In genomic region chr7:50379082-50379481, GRCh38 we compare ENCODE assay signal across 12 cellular contexts.
DNase-seq lines count a peak whose midpoint lies in the region; ATAC-seq, FAIRE-seq and TF ChIP-seq lines count a peak whose summit lies in the region.
"Had no signal": no experiment of that assay in that cellular context is flagged by ENCODE, and none has a peak within 500 bp of the region (broad histone marks: within the 10 kb centered on the region; RNA-seq: fewer than 3 reads in every experiment).

No MANE protein-coding gene starts in this region.

- H3K27ac ChIP-seq in keratinocyte (ENCODE audit: control insufficient read depth, insufficient read depth, low read length): peak overlapping the region; percentile 36
- no peak overlapping the region for H3K27ac ChIP-seq in gastroesophageal sphincter
- H3K27ac ChIP-seq in psoas muscle: no peak overlapping the region

- ATAC-seq in HG02970 (IDR thresholded peaks at IDR 0.05; ENCODE audit: low FRiP score, unreplicated experiment): no peak
- ATAC-seq in gastroesophageal sphincter: no peak
- no peak for ATAC-seq in psoas muscle

- no peaks in the 10 kb centered on the region for H3K27me3 Mint-ChIP-seq in IgD-negative memory B cell
- no peaks in the 10 kb centered on the region for H3K27me3 Mint-ChIP-seq in activated T-helper 1 cell treated with anti-CD3 and anti-CD28 coated beads, Interleukin-12 subunit alpha, Interleukin-12 subunit beta, Interleukin-2, Interleukin-4 antibody, amounts not matched to agents 30 ng/mL and 10 ng/mL and 1 ng/mL, durations not matched to agents 14 hours and 24 hours and 36 hours (ENCODE audit: insufficient read depth)

- H3K4me2 ChIP-seq in keratinocyte (ENCODE audit: control insufficient read depth, extremely low read depth, insufficient read depth, low read depth, low read length): peak overlapping the region; percentile 78

- TF ChIP-seq CTCF in keratinocyte (optimal IDR thresholded peaks at IDR 0.05 in 1 of 3, IDR thresholded peaks at IDR 0.05 in 1 of 3, conservative IDR thresholded peaks at IDR 0.05 in 1 of 3; ENCODE audit: extremely low read depth in 1 of 3, insufficient read depth in 2 of 3, low read length in 3 of 3) (no peak), gastroesophageal sphincter (IDR thresholded peaks at IDR 0.05) (no peak), psoas muscle (IDR thresholded peaks at IDR 0.05) (no peak)

- peak overlapping the region; percentile 93 for H2AFZ ChIP-seq in keratinocyte (ENCODE audit: control insufficient read depth, low read length)

- dilution Hi-C loops in keratinocyte (cut with MboI; ENCODE audit: extremely low pct_ligation_motif_present, low sequenced_read_pairs): no loop called here

- H4K20me1 ChIP-seq in keratinocyte (ENCODE audit: control insufficient read depth, extremely low read depth, insufficient read depth, low read length): no peaks in the 10 kb centered on the region

- intact Hi-C loops in activated T-helper 1 cell treated with anti-CD3 and anti-CD28 coated beads, Interleukin-12 subunit alpha, Interleukin-12 subunit beta, Interleukin-2, Interleukin-4 antibody, amounts not matched to agents 30 ng/mL and 10 ng/mL and 1 ng/mL, durations not matched to agents 14 hours and 24 hours and 36 hours (cut with micrococcal nuclease): no loop called here
- intact Hi-C loops in psoas muscle (cut with DNase I): no loop called here

- no peaks in the 10 kb centered on the region for H3K9me3 ChIP-seq in keratinocyte (ENCODE audit: control insufficient read depth, low read depth, low read length)
- H3K9me3 ChIP-seq in gastroesophageal sphincter: no peaks in the 10 kb centered on the region
- no peaks in the 10 kb centered on the region for H3K9me3 ChIP-seq in psoas muscle

- peak overlapping the region in 3 of 4 donors; percentile 16 to 80 (median 19) for H3K4me3 Mint-ChIP-seq in IgD-negative memory B cell
- H3K4me3 Mint-ChIP-seq in activated T-helper 1 cell treated with anti-CD3 and anti-CD28 coated beads, Interleukin-12 subunit alpha, Interleukin-12 subunit beta, Interleukin-2, Interleukin-4 antibody, amounts not matched to agents 30 ng/mL and 10 ng/mL and 1 ng/mL, durations not matched to agents 14 hours and 24 hours and 36 hours: no peak overlapping the region

- no peaks in the 10 kb centered on the region for H3K9me1 ChIP-seq in keratinocyte (ENCODE audit: control insufficient read depth, extremely low read depth, insufficient read depth, low read length)

- DNase-seq in COR-L47 (lab: John Stamatoyannopoulos, UW) (peak; percentile 69), keratinocyte (ENCODE audit: low read depth, low spot score) (peak; percentile 76), H54 (ENCODE audit: insufficient read length, low spot score) (no peak), psoas muscle (no peak)
- DNase-seq in activated T-helper 1 cell treated with anti-CD3 and anti-CD28 coated beads, Interleukin-12 subunit alpha, Interleukin-12 subunit beta, Interleukin-2, Interleukin-4 antibody, amounts not matched to agents 30 ng/mL and 10 ng/mL and 1 ng/mL, durations not matched to agents 14 hours and 24 hours and 36 hours (ENCODE audit: low spot score): no peak
- DNase-seq: activated CD4-positive, alpha-beta T cell treated with anti-CD3 and anti-CD28 coated beads for 4 hours; cerebellar nuclear complex; NCI-H526 had no signal

- peaks cover 3% of the 10 kb centered on the region for H3K36me3 Mint-ChIP-seq in IgD-negative memory B cell
- peaks cover 87% of the 10 kb centered on the region for H3K36me3 Mint-ChIP-seq in activated T-helper 1 cell treated with anti-CD3 and anti-CD28 coated beads, Interleukin-12 subunit alpha, Interleukin-12 subunit beta, Interleukin-2, Interleukin-4 antibody, amounts not matched to agents 30 ng/mL and 10 ng/mL and 1 ng/mL, durations not matched to agents 14 hours and 24 hours and 36 hours (ENCODE audit: low read depth)

- WGBS in gastroesophageal sphincter (ENCODE audit: low coverage in 1 of 2), 2 donors: 49 to 90% methylated on average over 3 to 9 of the region's 10 CpGs
- 44 to 46% (median 45%) methylated on average over 10 of the region's 10 CpGs for WGBS in psoas muscle, 3 donors

- H3K9ac ChIP-seq in keratinocyte (ENCODE audit: control insufficient read depth, extremely low read depth, insufficient read depth, low read length): no peak overlapping the region

- FAIRE-seq in keratinocyte (lab: Jason Lieb, UNC) (peak; percentile 99), H54 (lab: Jason Lieb, UNC) (no peak)
- FAIRE-seq: islet of Langerhans had no signal

- H3K4me3 ChIP-seq in keratinocyte (ENCODE audit: control insufficient read depth in 2 of 3, extremely low read depth in 1 of 3, insufficient read depth in 2 of 3, low read depth in 1 of 3, low read length in 3 of 3): peak overlapping the region in 1 of 3 experiments; percentile 35
- H3K4me3 ChIP-seq in gastroesophageal sphincter: no peak overlapping the region
- H3K4me3 ChIP-seq in psoas muscle: no peak overlapping the region

- H3K4me1 Mint-ChIP-seq in IgD-negative memory B cell: peaks cover 36 to 63% (median 58%) of the 10 kb centered on the region in 3 donors
- peaks cover 93% of the 10 kb centered on the region for H3K4me1 Mint-ChIP-seq in activated T-helper 1 cell treated with anti-CD3 and anti-CD28 coated beads, Interleukin-12 subunit alpha, Interleukin-12 subunit beta, Interleukin-2, Interleukin-4 antibody, amounts not matched to agents 30 ng/mL and 10 ng/mL and 1 ng/mL, durations not matched to agents 14 hours and 24 hours and 36 hours (ENCODE audit: low read depth)

- H3K27me3 ChIP-seq in keratinocyte (ENCODE audit: control insufficient read depth, extremely low read depth, insufficient read depth, low read length) (peaks cover 2% of the 10 kb centered on the region), gastroesophageal sphincter (peaks cover 27% of the 10 kb centered on the region), psoas muscle (ENCODE audit: insufficient read depth in 3 of 3, low read length in 2 of 3) (peaks cover 0 to 4% (median 0%) of the 10 kb centered on the region in 3 donors)

- H3K4me1 ChIP-seq in keratinocyte (ENCODE audit: control insufficient read depth, extremely low read depth, insufficient read depth, low read length): peaks cover 16% of the 10 kb centered on the region
- no peaks in the 10 kb centered on the region for H3K4me1 ChIP-seq in gastroesophageal sphincter
- H3K4me1 ChIP-seq in psoas muscle: no peaks in the 10 kb centered on the region

- H3K27ac Mint-ChIP-seq in IgD-negative memory B cell: peak overlapping the region; percentile 69 to 89 (median 86)
- H3K27ac Mint-ChIP-seq in activated T-helper 1 cell treated with anti-CD3 and anti-CD28 coated beads, Interleukin-12 subunit alpha, Interleukin-12 subunit beta, Interleukin-2, Interleukin-4 antibody, amounts not matched to agents 30 ng/mL and 10 ng/mL and 1 ng/mL, durations not matched to agents 14 hours and 24 hours and 36 hours: peak overlapping the region; percentile 69

- H3K36me3 ChIP-seq in keratinocyte (ENCODE audit: control insufficient read depth in 2 of 2, extremely low read depth in 1 of 2, insufficient read depth in 2 of 2, low read length in 2 of 2) (no peaks in the 10 kb centered on the region), gastroesophageal sphincter (no peaks in the 10 kb centered on the region), psoas muscle (ENCODE audit: insufficient read depth in 1 of 2, low read depth in 1 of 2) (no peaks in the 10 kb centered on the region)

- no peaks in the 10 kb centered on the region for H3K9me3 Mint-ChIP-seq in IgD-negative memory B cell
- H3K9me3 Mint-ChIP-seq in activated T-helper 1 cell treated with anti-CD3 and anti-CD28 coated beads, Interleukin-12 subunit alpha, Interleukin-12 subunit beta, Interleukin-2, Interleukin-4 antibody, amounts not matched to agents 30 ng/mL and 10 ng/mL and 1 ng/mL, durations not matched to agents 14 hours and 24 hours and 36 hours: no peaks in the 10 kb centered on the region

- TF ChIP-seq POLR2A in H54 (IDR thresholded peaks at IDR 0.05; ENCODE audit: low read depth, low read length) (no peak), gastroesophageal sphincter (IDR thresholded peaks at IDR 0.05) (no peak)

- TF ChIP-seq EP300 in gastroesophageal sphincter (IDR thresholded peaks at IDR 0.05): no peak

- no peaks in the 10 kb centered on the region for H3K79me2 ChIP-seq in keratinocyte (ENCODE audit: control insufficient read depth, insufficient read depth, low read length)

Comparison
In these comparisons a context has a peak if more than half of its experiments do, and no peak if none do; other contexts are left out.
1. DNase-seq: peak in COR-L47 (single experiment) and keratinocyte (single experiment); none in activated T-helper 1 cell treated with anti-CD3 and anti-CD28 coated beads, Interleukin-12 subunit alpha, Interleukin-12 subunit beta, Interleukin-2, Interleukin-4 antibody, amounts not matched to agents 30 ng/mL and 10 ng/mL and 1 ng/mL, durations not matched to agents 14 hours and 24 hours and 36 hours (single experiment), H54 (single experiment) and psoas muscle (0 of 2).